8 cellular contexts compared by ENCODE assay signal in genomic region chr5:141637266-141637692, GRCh38. TPM values are rescaled to one million over a fixed set of nuclear protein-coding genes. Genes with fewer than 3 reads are reported as not detected.
DNase-seq lines count a peak whose midpoint lies in the region; ATAC-seq, FAIRE-seq and TF ChIP-seq lines count a peak whose summit lies in the region.

No MANE protein-coding gene starts in this region.

- H3K4me1 ChIP-seq in endothelial cell of umbilical vein (ENCODE audit: control insufficient read depth, extremely low read depth, insufficient read depth, low read length), result peaks cover 23% of the 10 kb centered on the region

- no peaks in the 10 kb centered on the region for H3K36me3 ChIP-seq in endothelial cell of umbilical vein (ENCODE audit: control insufficient read depth in 2 of 2, extremely low read depth in 1 of 2, insufficient read depth in 2 of 2, low read length in 2 of 2)

- peak overlapping the region; percentile 85 for H3K4me2 ChIP-seq in endothelial cell of umbilical vein (ENCODE audit: insufficient read depth, low read length)

- peak; percentile 14 for ATAC-seq in GM21381 (IDR thresholded peaks at IDR 0.05; ENCODE audit: unreplicated experiment)

- H3K36me3 Mint-ChIP-seq in CD14-positive monocyte, result peaks cover 27 to 33% of the 10 kb centered on the region in 2 donors
- H3K36me3 Mint-ChIP-seq in nephron (ENCODE audit: low read depth), result peaks cover 13% of the 10 kb centered on the region
- peaks cover 5% of the 10 kb centered on the region for H3K36me3 Mint-ChIP-seq in type B pancreatic cell

- CTCF ChIA-PET in endothelial cell of umbilical vein (lab: Charles Lee), result interaction anchor here (0.6 to 14.7 kb wide), 14 partner anchors 9 to 1076 kb away, joined by 3 to 163 read pairs (median 4); partner anchors contain the start of genes DIAPH1 and FCHSD1

- no peak for FAIRE-seq in endothelial cell of umbilical vein (lab: Jason Lieb, UNC)

- H3K9me3 Mint-ChIP-seq in CD14-positive monocyte (peaks cover 0 to 2% (median 0%) of the 10 kb centered on the region in 7 donors), nephron (no peaks in the 10 kb centered on the region), type B pancreatic cell (no peaks in the 10 kb centered on the region)

- TF ChIP-seq CTCF in CD14-positive monocyte (IDR thresholded peaks at IDR 0.05) (no peak), endothelial cell of umbilical vein (IDR thresholded peaks at IDR 0.05; ENCODE audit: extremely low read depth in 1 of 2, insufficient read depth in 1 of 2, low read depth in 1 of 2, low read length in 2 of 2) (no peak), nephron (IDR thresholded peaks at IDR 0.05; ENCODE audit: unreplicated experiment in 3 of 3) (no peak), type B pancreatic cell (conservative IDR thresholded peaks at IDR 0.05) (no peak)

- intact Hi-C loops in CD14-positive monocyte (cut with micrococcal nuclease) (loop anchor here (5.0 kb wide), 2 partner anchors 45 to 115 kb away; no protein-coding TSS in a partner anchor), endothelial cell of umbilical vein (cut with micrococcal nuclease) (loop anchor here (1.0 kb wide), 1 partner anchor 45 kb away; no protein-coding TSS in a partner anchor)

- dilution Hi-C loops in endothelial cell of umbilical vein (cut with MboI; ENCODE audit: extremely low pct_ligation_motif_present, low sequenced_read_pairs), result no loop called here

- BruUV-seq in endothelial cell of umbilical vein (replicated peaks; lab: Mats Ljungman, UMichigan), result no TSS peak

- peaks cover 27% of the 10 kb centered on the region for H3K79me2 ChIP-seq in endothelial cell of umbilical vein (ENCODE audit: control insufficient read depth, insufficient read depth, low read length)

- peak overlapping the region; percentile 93 for H2AFZ ChIP-seq in endothelial cell of umbilical vein (ENCODE audit: low read depth, low read length)

- no peak for TF ChIP-seq RAD21 in Ishikawa (IDR thresholded peaks at IDR 0.05; ENCODE audit: low read depth)

- H4K20me1 ChIP-seq in endothelial cell of umbilical vein (replicated peaks; ENCODE audit: control insufficient read depth, extremely low read depth, insufficient read depth, low read length), result peaks cover 5% of the 10 kb centered on the region

- peak overlapping the region; percentile 48 for H3K9ac ChIP-seq in endothelial cell of umbilical vein (replicated peaks; ENCODE audit: extremely low read depth, insufficient read depth, low read length)

- peaks cover 41% of the 10 kb centered on the region for H3K4me1 Mint-ChIP-seq in CD14-positive monocyte
- peaks cover 18% of the 10 kb centered on the region for H3K4me1 Mint-ChIP-seq in nephron
- peaks cover 15% of the 10 kb centered on the region for H3K4me1 Mint-ChIP-seq in type B pancreatic cell (ENCODE audit: unreplicated experiment)

- H3K4me3 ChIP-seq in endothelial cell of umbilical vein (replicated peaks in 1 of 3; ENCODE audit: insufficient read depth in 1 of 3, low read depth in 1 of 3, low read length in 3 of 3), result peak overlapping the region; percentile 75 to 82 (median 77)

- no peaks in the 10 kb centered on the region for H3K9me3 ChIP-seq in endothelial cell of umbilical vein (replicated peaks; ENCODE audit: control insufficient read depth, insufficient read depth, low read length)

- no peak for TF ChIP-seq POLR2A in endothelial cell of umbilical vein (IDR thresholded peaks at IDR 0.05; ENCODE audit: low read depth, low read length)

- peak overlapping the region; percentile 87 to 91 for H3K4me3 Mint-ChIP-seq in CD14-positive monocyte
- H3K4me3 Mint-ChIP-seq in nephron, result peak overlapping the region; percentile 94 to 97 (median 96)
- H3K4me3 Mint-ChIP-seq in type B pancreatic cell, result peak overlapping the region; percentile 96

- no peaks in the 10 kb centered on the region for H3K27me3 ChIP-seq in endothelial cell of umbilical vein (ENCODE audit: control insufficient read depth in 2 of 2, insufficient read depth in 2 of 2, low read length in 2 of 2)

- H3K27ac Mint-ChIP-seq in CD14-positive monocyte, result peak overlapping the region in 4 of 7 donors; percentile 53 to 87 (median 76)
- H3K27ac Mint-ChIP-seq in nephron, result no peak overlapping the region
- H3K27ac Mint-ChIP-seq in type B pancreatic cell, result peak overlapping the region; percentile 46

- no peak for DNase-seq in CD14-positive monocyte (ENCODE audit: low spot score)
- DNase-seq in activated CD8-positive, alpha-beta memory T cell treated with anti-CD3 and anti-CD28 coated beads for 24 hours, result peak; percentile 86
- DNase-seq in endothelial cell of umbilical vein (ENCODE audit: low read depth, low spot score), result no peak
- DNase-seq in type B pancreatic cell (ENCODE audit: extremely low spot score, unreplicated experiment), result peak; percentile 70
- DNase-seq in Kasumi-1 (lab: John Stamatoyannopoulos, UW), result no peak

- H3K9me1 ChIP-seq in endothelial cell of umbilical vein (replicated peaks; ENCODE audit: control insufficient read depth, extremely low read depth, insufficient read depth, low read length), result no peaks in the 10 kb centered on the region

- H3K27me3 Mint-ChIP-seq in CD14-positive monocyte (ENCODE audit: low read depth in 3 of 3) (peaks cover 0 to 4% (median 0%) of the 10 kb centered on the region in 3 donors), nephron (ENCODE audit: low read depth) (peaks cover 14% of the 10 kb centered on the region), type B pancreatic cell (peaks cover 5% of the 10 kb centered on the region)

- no peak for TF ChIP-seq EP300 in Ishikawa (IDR thresholded peaks at IDR 0.05; ENCODE audit: borderline replicate concordance)

- POLR2A ChIA-PET in endothelial cell of umbilical vein (lab: Charles Lee), result interaction anchor here (0.8 to 1.5 kb wide), 3 partner anchors 18 to 45 kb away, joined by 5 to 8 read pairs (median 6); partner anchors contain the start of gene DIAPH1

- peak overlapping the region; percentile 10 for H3K27ac ChIP-seq in endothelial cell of umbilical vein (ENCODE audit: insufficient read depth, low read depth, low read length)

RNA-seq across cellular contexts. Expression of gene RELL2, which starts 0.5 kb away (rescaled TPM):
- 1 to 10 TPM; 1.0 to 1.3 TPM for polyA plus RNA-seq in CD14-positive monocyte
- 3.1 and 3.6 TPM in 2 replicates for total RNA-seq in endothelial cell of umbilical vein
- polyA plus RNA-seq in endothelial cell of umbilical vein, result 3.4 and 4.8 TPM in 2 replicates
- 2.7 and 3.4 TPM in 2 replicates for polyA plus RNA-seq in endothelial cell of umbilical vein (2011; cell fraction: cytosol; rRNA removed)
- 14.0 and 16.1 TPM in 2 replicates for polyA plus RNA-seq in endothelial cell of umbilical vein (2011; cell fraction: nucleus; rRNA removed)
- polyA plus RNA-seq in endothelial cell of umbilical vein (2012), result 1.5 and 2.3 TPM in 2 replicates
- polyA minus RNA-seq in endothelial cell of umbilical vein, result 0.70 and 1.2 TPM in 2 replicates
- polyA minus RNA-seq in endothelial cell of umbilical vein (2011; cell fraction: cytosol; rRNA and poly(A)+ RNA removed), result 0.51 TPM
- polyA minus RNA-seq in endothelial cell of umbilical vein (2011; cell fraction: nucleus; rRNA and poly(A)+ RNA removed), result 1.0 and 2.7 TPM in 2 replicates
- total RNA-seq in type B pancreatic cell (ENCODE audit: low replicate concordance), result 6.9 and 8.1 TPM in 2 replicates

RNA-seq across cellular contexts. Expression of gene HDAC3, which starts 0.6 kb away (rescaled TPM):
- 10 to 100 TPM; 80.5 to 82.3 TPM for polyA plus RNA-seq in CD14-positive monocyte
- 58.5 and 60.2 TPM in 2 replicates for total RNA-seq in endothelial cell of umbilical vein
- 74.7 and 75.5 TPM in 2 replicates for polyA plus RNA-seq in endothelial cell of umbilical vein
- 64.0 and 66.6 TPM in 2 replicates for polyA plus RNA-seq in endothelial cell of umbilical vein (2011; cell fraction: cytosol; rRNA removed)
- polyA plus RNA-seq in endothelial cell of umbilical vein (2011; cell fraction: nucleus; rRNA removed), result 164 and 169 TPM in 2 replicates
- polyA plus RNA-seq in endothelial cell of umbilical vein (2012), result 28.3 and 43.8 TPM in 2 replicates
- 83.2 and 85.6 TPM in 2 replicates for polyA minus RNA-seq in endothelial cell of umbilical vein
- 32.5 TPM for polyA minus RNA-seq in endothelial cell of umbilical vein (2011; cell fraction: cytosol; rRNA and poly(A)+ RNA removed)
- polyA minus RNA-seq in endothelial cell of umbilical vein (2011; cell fraction: nucleus; rRNA and poly(A)+ RNA removed), result 40.8 and 58.4 TPM in 2 replicates
- 65.8 and 87.8 TPM in 2 replicates for total RNA-seq in type B pancreatic cell (ENCODE audit: low replicate concordance)

RNA-seq across cellular contexts. Expression of gene FCHSD1, which starts 13.9 kb away (rescaled TPM):
- polyA plus RNA-seq in CD14-positive monocyte (1 to 10 TPM; 3.0 to 3.4 TPM), endothelial cell of umbilical vein (34.8 and 35.1 TPM in 2 replicates)
- total RNA-seq in endothelial cell of umbilical vein (37.0 and 37.1 TPM in 2 replicates), type B pancreatic cell (ENCODE audit: low replicate concordance) (28.5 and 29.4 TPM in 2 replicates)
- 11.9 and 19.6 TPM in 2 replicates for polyA plus RNA-seq in endothelial cell of umbilical vein (2011; cell fraction: cytosol; rRNA removed)
- 319 and 330 TPM in 2 replicates for polyA plus RNA-seq in endothelial cell of umbilical vein (2011; cell fraction: nucleus; rRNA removed)
- polyA plus RNA-seq in endothelial cell of umbilical vein (2012), result 26.0 and 32.5 TPM in 2 replicates
- 27.4 and 30.0 TPM in 2 replicates for polyA minus RNA-seq in endothelial cell of umbilical vein
- 1.6 TPM for polyA minus RNA-seq in endothelial cell of umbilical vein (2011; cell fraction: cytosol; rRNA and poly(A)+ RNA removed)
- 49.2 and 52.4 TPM in 2 replicates for polyA minus RNA-seq in endothelial cell of umbilical vein (2011; cell fraction: nucleus; rRNA and poly(A)+ RNA removed)

RNA-seq across cellular contexts. Expression of gene DIAPH1, which starts 18.5 kb away (rescaled TPM):
- polyA plus RNA-seq in CD14-positive monocyte, result 10 to 100 TPM; 60.2 to 98.6 TPM
- total RNA-seq in endothelial cell of umbilical vein, result 103 and 105 TPM in 2 replicates
- polyA plus RNA-seq in endothelial cell of umbilical vein, result 59.2 and 68.6 TPM in 2 replicates
- 51.6 and 54.4 TPM in 2 replicates for polyA plus RNA-seq in endothelial cell of umbilical vein (2011; cell fraction: cytosol; rRNA removed)
- polyA plus RNA-seq in endothelial cell of umbilical vein (2011; cell fraction: nucleus; rRNA removed), result 167 and 183 TPM in 2 replicates
- 65.8 and 74.9 TPM in 2 replicates for polyA plus RNA-seq in endothelial cell of umbilical vein (2012)
- polyA minus RNA-seq in endothelial cell of umbilical vein, result 135 and 141 TPM in 2 replicates
- polyA minus RNA-seq in endothelial cell of umbilical vein (2011; cell fraction: cytosol; rRNA and poly(A)+ RNA removed), result 79.2 TPM
- polyA minus RNA-seq in endothelial cell of umbilical vein (2011; cell fraction: nucleus; rRNA and poly(A)+ RNA removed), result 114 and 132 TPM in 2 replicates
- 79.6 and 103 TPM in 2 replicates for total RNA-seq in type B pancreatic cell (ENCODE audit: low replicate concordance)

RNA-seq across cellular contexts. Expression of gene ARAP3, which starts 44.8 kb away (rescaled TPM):
- polyA plus RNA-seq in CD14-positive monocyte (1 to 10 TPM; 1.2 to 2.2 TPM), endothelial cell of umbilical vein (60.6 and 62.1 TPM in 2 replicates)
- total RNA-seq in endothelial cell of umbilical vein (136 and 142 TPM in 2 replicates), type B pancreatic cell (ENCODE audit: low replicate concordance) (8.4 and 10.2 TPM in 2 replicates)
- polyA plus RNA-seq in endothelial cell of umbilical vein (2011; cell fraction: cytosol; rRNA removed), result 58.7 and 63.2 TPM in 2 replicates
- 270 and 334 TPM in 2 replicates for polyA plus RNA-seq in endothelial cell of umbilical vein (2011; cell fraction: nucleus; rRNA removed)
- 91.3 and 94.0 TPM in 2 replicates for polyA plus RNA-seq in endothelial cell of umbilical vein (2012)
- polyA minus RNA-seq in endothelial cell of umbilical vein, result 100 and 107 TPM in 2 replicates
- polyA minus RNA-seq in endothelial cell of umbilical vein (2011; cell fraction: cytosol; rRNA and poly(A)+ RNA removed), result 3.4 TPM
- 105 and 115 TPM in 2 replicates for polyA minus RNA-seq in endothelial cell of umbilical vein (2011; cell fraction: nucleus; rRNA and poly(A)+ RNA removed)

Comparison
In these comparisons a context has a peak if more than half of its experiments do, and no peak if none do; other contexts are left out.
1. DNase-seq: peak in activated CD8-positive, alpha-beta memory T cell treated with anti-CD3 and anti-CD28 coated beads for 24 hours (single experiment) and type B pancreatic cell (single experiment); none in CD14-positive monocyte (single experiment), endothelial cell of umbilical vein (single experiment) and Kasumi-1 (0 of 2).
2. H3K27ac Mint-ChIP-seq: peak in CD14-positive monocyte (4 of 7) and type B pancreatic cell (single experiment); none in nephron (0 of 3).
3. Peak in every context shown above with its lines, with median percentiles within 50 percentile points of each other: H3K4me3 Mint-ChIP-seq.